In genomic region chr17:80644588-80644987, GRCh38 we compare ENCODE assay signal across 28 cellular contexts.
DNase-seq lines count a peak whose midpoint lies in the region; ATAC-seq, FAIRE-seq and TF ChIP-seq lines count a peak whose summit lies in the region.
"Had no signal": no experiment of that assay in that cellular context is flagged by ENCODE, and none has a peak within 500 bp of the region (broad histone marks: within the 10 kb centered on the region; RNA-seq: fewer than 3 reads in every experiment).

No MANE protein-coding gene starts in this region.

- in situ Hi-C loops in IMR-90 (cut with MboI; ENCODE audit: low sequenced_read_pairs) (no loop called here), K562 (cut with MboI) (no loop called here)

- POLR2A ChIA-PET in IMR-90 (lab: Charles Lee; ENCODE audit: unreplicated experiment) = no interaction called here
- POLR2A ChIA-PET in K562 (lab: Yijun Ruan, JAX) = no interaction called here

- DNase-seq in T-helper 1 cell (no peak), AG10803 (ENCODE audit: low read depth) (peak; percentile 49), IMR-90 (peak; percentile 50), K562 (ENCODE audit: extremely low read depth in 1 of 4, low spot score in 3 of 4) (no peak), HCEC 1CT (no peak), ascending aorta (ENCODE audit: low spot score in 2 of 2) (no peak)
- DNase-seq in activated naive CD8-positive, alpha-beta T cell treated with anti-CD3 and anti-CD28 coated beads, Interleukin-2, amount 50 U/mL, for 24 hours = no peak
- DNase-seq: activated CD4-positive, CD25-positive, alpha-beta regulatory T cell treated with anti-CD3 and anti-CD28 coated beads, Interleukin-2, amount 50 U/mL, for 72 hours; activated T-cell treated with anti-CD3 and anti-CD28 coated beads, Interleukin-2, amount 50 U/mL, for 72 hours; BE2C; DND-41; effector memory CD4-positive, alpha-beta T cell; left ventricle myocardium inferior; naive B cell; NCI-H1092; NCI-H187 treated with DMSO at 0.1 percent for 48 hours; NCI-H2227 treated with DMSO at 0.1 percent for 48 hours; SHP77; spleen; stimulated activated CD4-positive, alpha-beta T cell treated with anti-CD3 and anti-CD28 coated beads, Interleukin-2, amount 100 ng/mL, for 48 hours; stimulated activated naive B cell treated with anti-CD40 and anti-IgM and Interleukin-4, amounts not matched to agents 10 μg/mL and 1 μg/mL and 100 μg/mL, for 72 hours had no signal

- H4K20me1 ChIP-seq in IMR-90 (ENCODE audit: insufficient read depth, low read length) = peaks cover 13% of the 10 kb centered on the region; the same call in 1 of the 2 replicates
- H4K20me1 ChIP-seq in K562 (replicated peaks; ENCODE audit: control insufficient read depth, insufficient read depth, low read length) = peaks cover 15% of the 10 kb centered on the region; the same call in 1 of the 2 replicates

- H3K4ac ChIP-seq in IMR-90 (ENCODE audit: low read depth, low read length) = peak overlapping the region; percentile 35; the same call in 1 of the 2 replicates

- H2BK20ac ChIP-seq in IMR-90 (ENCODE audit: low read depth, low read length) = peak overlapping the region; percentile 80

- H3K36me3 ChIP-seq in IMR-90 (ENCODE audit: control insufficient read depth, insufficient read depth, low read length) (no peaks in the 10 kb centered on the region; the same call in 1 of the 2 replicates), K562 (ENCODE audit: control insufficient read depth, insufficient read depth, low read length) (peaks cover 15% of the 10 kb centered on the region; the same call in 2 of the 3 replicates), ascending aorta (peaks cover 0 to 4% of the 10 kb centered on the region in 2 donors)
- H3K36me3 ChIP-seq: right atrium auricular region had no signal

- H3K4me3 ChIP-seq in AG10803 (ENCODE audit: low read length) = no peak overlapping the region
- no peak overlapping the region for H3K4me3 ChIP-seq in IMR-90 (ENCODE audit: insufficient read depth, low read depth, low read length)
- H3K4me3 ChIP-seq in K562 = no peak overlapping the region
- no peak overlapping the region for H3K4me3 ChIP-seq in ascending aorta
- H3K4me3 ChIP-seq: hepatocyte, left ventricle myocardium inferior, right atrium auricular region, spleen, suprapubic skin had no signal

- H3K4me1 ChIP-seq in IMR-90 (ENCODE audit: control insufficient read depth, insufficient read depth, low read length) (peaks cover 18% of the 10 kb centered on the region), K562 (replicated peaks in 1 of 2; ENCODE audit: control insufficient read depth in 2 of 2, insufficient read depth in 2 of 2, low read length in 2 of 2) (peaks cover 0 to 7% of the 10 kb centered on the region in 2 experiments; a peak in 3 of 5 replicates), ascending aorta (peaks cover 0 to 6% of the 10 kb centered on the region in 2 donors)

- H3K56ac ChIP-seq in IMR-90 (ENCODE audit: extremely low read depth, insufficient read depth, low read length) = no peak overlapping the region

- TF ChIP-seq POLR2A in IMR-90 (IDR thresholded peaks at IDR 0.05; ENCODE audit: low read depth, low read length) = no peak
- no peak for TF ChIP-seq POLR2A in K562 (conservative IDR thresholded peaks at IDR 0.05)

- no peaks in the 10 kb centered on the region for H3K9me3 Mint-ChIP-seq in T-helper 1 cell treated with Interleukin-12 subunit alpha and Interleukin-12 subunit beta and Interleukin-4 antibody, amounts not matched to agents 30 μg/mL and 1 μg/mL, for 36 hours
- H3K9me3 Mint-ChIP-seq in activated naive CD8-positive, alpha-beta T cell treated with anti-CD3 and anti-CD28 coated beads, Interleukin-2, amount 50 U/mL, for 24 hours = peaks cover 4% of the 10 kb centered on the region
- H3K9me3 Mint-ChIP-seq: naive B cell; stimulated activated naive B cell treated with anti-CD40 and anti-IgM and Interleukin-4, amounts not matched to agents 10 μg/mL and 1 μg/mL and 100 μg/mL, for 72 hours had no signal

- peak overlapping the region; percentile 38 for H2BK120ac ChIP-seq in IMR-90 (ENCODE audit: low read depth, low read length)

- peak overlapping the region; percentile 15; the same call in 1 of the 3 replicates for H2BK15ac ChIP-seq in IMR-90 (ENCODE audit: low read depth, low read length)

- H2AFZ ChIP-seq in IMR-90 (replicated peaks; ENCODE audit: low read length, poor library complexity) = no peak overlapping the region
- H2AFZ ChIP-seq in K562 (ENCODE audit: low read depth, low read length) = no peak overlapping the region
- H2AFZ ChIP-seq: hepatocyte had no signal

- no peak for FAIRE-seq in K562 (lab: Jason Lieb, UNC)
- FAIRE-seq: A204.1, colon, frontal cortex had no signal

- CTCF ChIA-PET in IMR-90 (lab: Yijun Ruan, JAX) = no interaction called here
- CTCF ChIA-PET in K562 (lab: Yijun Ruan, JAX; ENCODE audit: low intra/inter-chr PET ratio) = interaction anchor here (0.7 kb wide), 1 partner anchor 25 kb away, joined by 3 read pairs; no protein-coding TSS in a partner anchor

- no peaks in the 10 kb centered on the region for H3K9me3 ChIP-seq in IMR-90 (ENCODE audit: control insufficient read depth, insufficient read depth, low read length)
- no peaks in the 10 kb centered on the region for H3K9me3 ChIP-seq in K562 (replicated peaks; ENCODE audit: control insufficient read depth, insufficient read depth, low read depth, low read length)
- no peaks in the 10 kb centered on the region for H3K9me3 ChIP-seq in ascending aorta
- H3K9me3 ChIP-seq: left ventricle myocardium inferior, right atrium auricular region, spleen, suprapubic skin had no signal

- H3K79me2 ChIP-seq in K562 (ENCODE audit: control insufficient read depth, insufficient read depth, low read length) = peaks cover 37% of the 10 kb centered on the region

- H3K79me1 ChIP-seq in IMR-90 (ENCODE audit: low read depth in 1 of 2, low read length in 2 of 2) = peaks cover 28 to 72% of the 10 kb centered on the region in 2 experiments

- peaks cover 32% of the 10 kb centered on the region for H3K36me3 Mint-ChIP-seq in T-helper 1 cell treated with Interleukin-12 subunit alpha and Interleukin-12 subunit beta and Interleukin-4 antibody, amounts not matched to agents 30 μg/mL and 1 μg/mL, for 36 hours (ENCODE audit: low read depth)
- H3K36me3 Mint-ChIP-seq in activated naive CD8-positive, alpha-beta T cell treated with anti-CD3 and anti-CD28 coated beads, Interleukin-2, amount 50 U/mL, for 24 hours (ENCODE audit: low read depth) = peaks cover 46% of the 10 kb centered on the region

- H3K27ac Mint-ChIP-seq in T-helper 1 cell treated with Interleukin-12 subunit alpha and Interleukin-12 subunit beta and Interleukin-4 antibody, amounts not matched to agents 30 μg/mL and 1 μg/mL, for 36 hours = peak overlapping the region; percentile 76
- H3K27ac Mint-ChIP-seq in activated naive CD8-positive, alpha-beta T cell treated with anti-CD3 and anti-CD28 coated beads, Interleukin-2, amount 50 U/mL, for 24 hours = no peak overlapping the region
- H3K27ac Mint-ChIP-seq: activated T-cell treated with anti-CD3 and anti-CD28 coated beads, Interleukin-2, amount 50 U/mL, for 72 hours; naive B cell; stimulated activated naive B cell treated with anti-CD40 and anti-IgM and Interleukin-4, amounts not matched to agents 10 μg/mL and 1 μg/mL and 100 μg/mL, for 72 hours had no signal

- peaks cover 47% of the 10 kb centered on the region for H3K4me1 Mint-ChIP-seq in T-helper 1 cell treated with Interleukin-12 subunit alpha and Interleukin-12 subunit beta and Interleukin-4 antibody, amounts not matched to agents 30 μg/mL and 1 μg/mL, for 36 hours (ENCODE audit: low read depth)
- H3K4me1 Mint-ChIP-seq in activated naive CD8-positive, alpha-beta T cell treated with anti-CD3 and anti-CD28 coated beads, Interleukin-2, amount 50 U/mL, for 24 hours = peaks cover 67% of the 10 kb centered on the region

- H3K4me3 Mint-ChIP-seq in T-helper 1 cell treated with Interleukin-12 subunit alpha and Interleukin-12 subunit beta and Interleukin-4 antibody, amounts not matched to agents 30 μg/mL and 1 μg/mL, for 36 hours = peak overlapping the region; percentile 67
- H3K4me3 Mint-ChIP-seq in activated naive CD8-positive, alpha-beta T cell treated with anti-CD3 and anti-CD28 coated beads, Interleukin-2, amount 50 U/mL, for 24 hours = no peak overlapping the region
- H3K4me3 Mint-ChIP-seq: naive B cell; stimulated activated naive B cell treated with anti-CD40 and anti-IgM and Interleukin-4, amounts not matched to agents 10 μg/mL and 1 μg/mL and 100 μg/mL, for 72 hours had no signal

- H3K14ac ChIP-seq in IMR-90 (replicated peaks; ENCODE audit: low read depth, low read length) = peak overlapping the region; percentile 33

- no peak overlapping the region for H3K18ac ChIP-seq in IMR-90 (ENCODE audit: low read depth, low read length)

- H3K27ac ChIP-seq in IMR-90 (ENCODE audit: insufficient read depth, low read length) (no peak overlapping the region; the same call in 1 of the 2 replicates), K562 (ENCODE audit: extremely low read depth, low read depth, low read length) (no peak overlapping the region), ascending aorta (no peak overlapping the region)
- H3K27ac ChIP-seq: hepatocyte, left ventricle myocardium inferior, right atrium auricular region, spleen, suprapubic skin had no signal

- 0 out of 2 replicates have a peak overlapping the region, but pooled peaks have one; percentile 2 for H3K4me2 ChIP-seq in IMR-90 (ENCODE audit: low read depth, low read length)
- no peak overlapping the region for H3K4me2 ChIP-seq in K562 (ENCODE audit: insufficient read depth, low read length)
- H3K4me2 ChIP-seq: hepatocyte had no signal

- no CpG with 5 or more reads among the region's 2 CpGs for WGBS in IMR-90 (ENCODE audit: extremely low coverage in 2 of 2, insufficient read length in 1 of 2), 2 experiments
- 100% methylated on average over 2 of the region's 2 CpGs for WGBS in K562 (ENCODE audit: insufficient coverage, low coverage, missing lambda C conversion rate)

- BruUV-seq in IMR-90 (replicated peaks; lab: Mats Ljungman, UMichigan) = no TSS peak
- TSS peak; percentile 12 for BruUV-seq in K562 (replicated peaks; lab: Mats Ljungman, UMichigan)

- no peak overlapping the region for H2BK5ac ChIP-seq in IMR-90 (ENCODE audit: low read depth, low read length, poor library complexity, severe bottlenecking)

- H3K27me3 ChIP-seq in IMR-90 (ENCODE audit: control insufficient read depth, insufficient read depth, low read length) (no peaks in the 10 kb centered on the region), K562 (ENCODE audit: control insufficient read depth in 2 of 2, insufficient read depth in 2 of 2, low read length in 2 of 2) (no peaks in the 10 kb centered on the region), ascending aorta (no peaks in the 10 kb centered on the region)
- H3K27me3 ChIP-seq: BE2C, hepatocyte, right atrium auricular region, spleen, suprapubic skin had no signal

- H3K23ac ChIP-seq in IMR-90 (ENCODE audit: low read depth, low read length) = no peak overlapping the region; the same call in 1 of the 2 replicates

- 0 out of 2 replicates have a peak overlapping the region, but pooled peaks have one; percentile 2 for H4K91ac ChIP-seq in IMR-90 (ENCODE audit: insufficient read depth, low read depth, low read length)

- peak overlapping the region; percentile 1; the same call in 1 of the 2 replicates for H2AK5ac ChIP-seq in IMR-90 (ENCODE audit: low read depth, low read length)

- H4K8ac ChIP-seq in IMR-90 (ENCODE audit: low read depth in 2 of 2, low read length in 2 of 2) = no peak overlapping the region

- TF ChIP-seq CTCF in AG10803 (conservative IDR thresholded peaks at IDR 0.05; ENCODE audit: low read length) = no peak
- no peak for TF ChIP-seq CTCF in IMR-90 (conservative IDR thresholded peaks at IDR 0.05; ENCODE audit: low read depth, low read length)
- no peak for TF ChIP-seq CTCF in K562 (IDR thresholded peaks at IDR 0.05 in 2 of 3, conservative IDR thresholded peaks at IDR 0.05 in 1 of 3; ENCODE audit: insufficient read depth in 2 of 3, low read depth in 1 of 3, low read length in 3 of 3)
- no peak for TF ChIP-seq CTCF in ascending aorta (IDR thresholded peaks at IDR 0.05)

- H3K9ac ChIP-seq in IMR-90 (ENCODE audit: low read depth, low read length) (no peak overlapping the region), K562 (ENCODE audit: insufficient read depth in 1 of 2, low read depth in 2 of 2, low read length in 2 of 2) (no peak overlapping the region)

- TF ChIP-seq RAD21 in IMR-90 (IDR thresholded peaks at IDR 0.05; ENCODE audit: low read length) = no peak
- TF ChIP-seq RAD21 in K562 (CRISPR knock-in tag; conservative IDR thresholded peaks at IDR 0.05 in 1 of 2, IDR thresholded peaks at IDR 0.05 in 1 of 2) = no peak

- H2AK9ac ChIP-seq in IMR-90 (replicated peaks; ENCODE audit: low read depth, low read length, poor library complexity) = no peak overlapping the region

- peaks cover 21% of the 10 kb centered on the region for H3K9me1 ChIP-seq in IMR-90 (ENCODE audit: insufficient read depth, low read length)
- no peaks in the 10 kb centered on the region for H3K9me1 ChIP-seq in K562 (ENCODE audit: control insufficient read depth, insufficient read depth, low read length)

- H4K5ac ChIP-seq in IMR-90 (ENCODE audit: low read depth, low read length) = no peak overlapping the region

- dilution Hi-C loops in IMR-90 (cut with HindIII; ENCODE audit: low sequenced_read_pairs, unreplicated experiment) = no loop called here

- no peak for TF ChIP-seq EP300 in K562 (IDR thresholded peaks at IDR 0.05; ENCODE audit: low read length)

- ATAC-seq in IMR-90 (ENCODE audit: low read depth) (peak; percentile 47), K562 (no peak)
- ATAC-seq in activated naive CD8-positive, alpha-beta T cell treated with anti-CD3 and anti-CD28 coated beads, Interleukin-2, amount 50 U/mL, for 24 hours = no peak
- ATAC-seq: activated T-cell treated with anti-CD3 and anti-CD28 coated beads, Interleukin-2, amount 50 U/mL, for 72 hours; stimulated activated naive B cell treated with anti-CD40 and anti-IgM and Interleukin-4, amounts not matched to agents 10 μg/mL and 1 μg/mL and 100 μg/mL, for 72 hours had no signal

- intact Hi-C loops in IMR-90 (cut with micrococcal nuclease) = no loop called here
- intact Hi-C loops in K562 (cut with micrococcal nuclease) = no loop called here
- intact Hi-C loops in ascending aorta (cut with DNase I) = no loop called here

- no peaks in the 10 kb centered on the region for H3K27me3 Mint-ChIP-seq in T-helper 1 cell treated with Interleukin-12 subunit alpha and Interleukin-12 subunit beta and Interleukin-4 antibody, amounts not matched to agents 30 μg/mL and 1 μg/mL, for 36 hours (ENCODE audit: low read depth)
- no peaks in the 10 kb centered on the region for H3K27me3 Mint-ChIP-seq in activated naive CD8-positive, alpha-beta T cell treated with anti-CD3 and anti-CD28 coated beads, Interleukin-2, amount 50 U/mL, for 24 hours
- H3K27me3 Mint-ChIP-seq: naive B cell; stimulated activated naive B cell treated with anti-CD40 and anti-IgM and Interleukin-4, amounts not matched to agents 10 μg/mL and 1 μg/mL and 100 μg/mL, for 72 hours had no signal

Comparison
In these comparisons a context has a peak if more than half of its experiments do, and no peak if none do; other contexts are left out.
1. DNase-seq: peak in AG10803 (single experiment) and IMR-90 (single experiment); none in T-helper 1 cell (0 of 5), K562 (0 of 4), HCEC 1CT (single experiment), ascending aorta (0 of 2) and activated naive CD8-positive, alpha-beta T cell treated with anti-CD3 and anti-CD28 coated beads, Interleukin-2, amount 50 U/mL, for 24 hours (single experiment).